In genomic region chrX:10156199-10157031, GRCh38 we compare ENCODE assay signal across 8 cellular contexts. TPM values are rescaled to one million over a fixed set of nuclear protein-coding genes. Genes with fewer than 3 reads are reported as not detected.
DNase-seq lines count a peak whose midpoint lies in the region; FAIRE-seq and TF ChIP-seq lines count a peak whose summit lies in the region.

Gene CLCN4 (plus strand): TSS chrX:10156975. CDS start chrX:10185033, 28,058 bp downstream.

- no peak for FAIRE-seq in urothelium cell line (lab: Jason Lieb, UNC)

- DNase-seq in stimulated activated CD4-positive, alpha-beta T cell treated with anti-CD3 and anti-CD28 coated beads, Interleukin-15, amount 100 ng/mL, for 24 hours: peak; percentile 8
- no peak for DNase-seq in stimulated activated CD4-positive, alpha-beta T cell treated with anti-CD3 and anti-CD28 coated beads, Interleukin-4, amount 100 ng/mL, for 1 hour
- DNase-seq in SKM-1 (lab: John Stamatoyannopoulos, UW; ENCODE audit: unreplicated experiment) (peak; percentile 53), esophagus squamous epithelium (lab: John Stamatoyannopoulos, UW) (no peak), mucosa of gallbladder (ENCODE audit: low spot score) (peak; percentile 37), urothelium cell line (ENCODE audit: low spot score) (peak; percentile 54)
- no peak for DNase-seq in stimulated activated CD4-positive, alpha-beta T cell treated with anti-CD3 and anti-CD28 coated beads, Interleukin-12 subunit alpha, Interleukin-12 subunit beta, amount 100 ng/mL, for 4 hours

- H3K27ac ChIP-seq in HUES64 (ENCODE audit: low read depth, low read length) (peak within 1 kb of the TSS; percentile 51; the same call in 1 of the 2 replicates), esophagus squamous epithelium (peak within 1 kb of the TSS in 3 of 4 donors; percentile 3 to 59 (median 14))

- no peaks in the 10 kb centered on the region; the same call in 1 of the 2 replicates for H3K27me3 ChIP-seq in HUES64 (ENCODE audit: insufficient read depth, low read length)
- H3K27me3 ChIP-seq in esophagus squamous epithelium: peaks cover 0 to 32% (median 0%) of the 10 kb centered on the region in 4 donors

- H3K4me3 ChIP-seq in HUES64 (ENCODE audit: low read length) (peak within 1 kb of the TSS; percentile 44), esophagus squamous epithelium (peak within 1 kb of the TSS in 3 of 4 donors; percentile 29 to 54 (median 37))

- no peak for TF ChIP-seq CTCF in esophagus squamous epithelium (IDR thresholded peaks at IDR 0.05)

- H3K9ac ChIP-seq in HUES64 (ENCODE audit: low read depth, low read length): peak within 1 kb of the TSS; percentile 41; the same call in 1 of the 2 replicates

- no peaks in the 10 kb centered on the region for H3K36me3 ChIP-seq in HUES64 (ENCODE audit: insufficient read depth, low read length)
- no peaks in the 10 kb centered on the region for H3K36me3 ChIP-seq in esophagus squamous epithelium

- TF ChIP-seq POLR2A in esophagus squamous epithelium (IDR thresholded peaks at IDR 0.05): no peak

- H3K9me3 ChIP-seq in HUES64 (ENCODE audit: insufficient read depth, low read depth, low read length) (no peaks in the 10 kb centered on the region), esophagus squamous epithelium (no peaks in the 10 kb centered on the region)

- WGBS in HUES64: 10% methylated on average over 24 of the region's 27 CpGs
- 42 to 57% methylated on average over 9 to 10 of the region's 27 CpGs for WGBS in esophagus squamous epithelium, 2 donors

- intact Hi-C loops in esophagus squamous epithelium (cut with DNase I): no loop called here

- H3K4me1 ChIP-seq in HUES64 (ENCODE audit: insufficient read depth, low read length) (peaks cover 18% of the 10 kb centered on the region; the same call in 1 of the 2 replicates), esophagus squamous epithelium (peaks cover 0 to 27% (median 0%) of the 10 kb centered on the region in 3 donors)

RNA-seq across cellular contexts. Expression of gene CLCN4, which starts in this region (rescaled TPM):
- polyA plus RNA-seq in HUES64 (2013, experiment 1 of 2): 2.4 TPM
- polyA plus RNA-seq in HUES64 (2013, experiment 2 of 2): 3.3 TPM
- 1 to 10 TPM in 1 of 4 donors, under 1 TPM in 3; 0.04 to 3.1 (median 0.53) TPM for total RNA-seq in esophagus squamous epithelium
- 8.0 TPM for total RNA-seq in mucosa of gallbladder

Comparison
In these comparisons a context has a peak if more than half of its experiments do, and no peak if none do; other contexts are left out.
1. DNase-seq: peak in stimulated activated CD4-positive, alpha-beta T cell treated with anti-CD3 and anti-CD28 coated beads, Interleukin-15, amount 100 ng/mL, for 24 hours (single experiment), SKM-1 (single experiment), mucosa of gallbladder (single experiment) and urothelium cell line (single experiment); none in stimulated activated CD4-positive, alpha-beta T cell treated with anti-CD3 and anti-CD28 coated beads, Interleukin-4, amount 100 ng/mL, for 1 hour (single experiment), esophagus squamous epithelium (single experiment) and stimulated activated CD4-positive, alpha-beta T cell treated with anti-CD3 and anti-CD28 coated beads, Interleukin-12 subunit alpha, Interleukin-12 subunit beta, amount 100 ng/mL, for 4 hours (single experiment).